1 cellular context compared by ENCODE assay signal in the genomic region with DNA sequence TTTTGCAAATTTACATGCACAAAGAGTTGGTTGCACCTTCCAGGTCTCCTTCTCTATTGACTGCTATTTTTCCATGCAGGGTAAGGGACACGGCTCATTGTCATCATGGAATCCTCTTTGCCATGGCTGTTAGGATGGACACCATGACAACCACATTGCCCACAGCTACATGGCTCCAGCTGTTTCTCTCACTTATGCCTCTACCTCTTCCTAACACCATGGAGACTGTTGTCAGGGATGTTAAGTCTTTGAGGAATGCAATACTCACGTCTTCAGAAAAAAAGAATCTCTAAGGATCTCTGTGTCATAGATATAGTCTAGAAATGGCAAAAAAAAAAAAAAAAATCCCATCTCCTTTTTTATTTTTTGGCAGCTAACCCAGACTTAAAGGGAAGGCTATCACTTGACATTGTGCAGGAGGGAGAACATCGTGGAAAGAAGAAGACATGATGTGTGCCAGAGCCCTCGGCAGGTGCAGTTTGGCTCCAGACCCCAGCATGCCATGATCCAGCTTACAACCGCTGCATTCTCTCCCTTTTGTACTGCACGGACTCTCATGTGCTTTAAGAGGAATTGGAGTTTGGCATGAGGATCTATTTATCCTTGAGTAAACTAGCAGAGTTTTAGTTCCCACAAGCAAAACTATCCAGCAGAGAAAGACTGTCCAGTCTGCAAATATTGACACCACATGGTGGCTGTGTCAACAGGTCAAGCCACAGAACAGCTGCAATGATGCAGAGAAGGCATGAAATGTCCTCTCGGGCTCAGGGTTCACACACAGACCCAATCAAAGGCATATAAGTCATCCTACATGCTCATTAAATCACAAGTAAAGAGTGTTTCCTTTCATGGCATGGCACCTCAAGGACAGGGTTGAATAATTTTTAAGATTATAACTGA.
TF ChIP-seq lines count a peak whose summit lies in the region.

No MANE protein-coding gene starts in this region.

TF ChIP-seq in HepG2, 621 proteins besides CTCF, POLR2A, EP300 and RAD21 (continued from another document):
- TF ChIP-seq, protein P1, sequence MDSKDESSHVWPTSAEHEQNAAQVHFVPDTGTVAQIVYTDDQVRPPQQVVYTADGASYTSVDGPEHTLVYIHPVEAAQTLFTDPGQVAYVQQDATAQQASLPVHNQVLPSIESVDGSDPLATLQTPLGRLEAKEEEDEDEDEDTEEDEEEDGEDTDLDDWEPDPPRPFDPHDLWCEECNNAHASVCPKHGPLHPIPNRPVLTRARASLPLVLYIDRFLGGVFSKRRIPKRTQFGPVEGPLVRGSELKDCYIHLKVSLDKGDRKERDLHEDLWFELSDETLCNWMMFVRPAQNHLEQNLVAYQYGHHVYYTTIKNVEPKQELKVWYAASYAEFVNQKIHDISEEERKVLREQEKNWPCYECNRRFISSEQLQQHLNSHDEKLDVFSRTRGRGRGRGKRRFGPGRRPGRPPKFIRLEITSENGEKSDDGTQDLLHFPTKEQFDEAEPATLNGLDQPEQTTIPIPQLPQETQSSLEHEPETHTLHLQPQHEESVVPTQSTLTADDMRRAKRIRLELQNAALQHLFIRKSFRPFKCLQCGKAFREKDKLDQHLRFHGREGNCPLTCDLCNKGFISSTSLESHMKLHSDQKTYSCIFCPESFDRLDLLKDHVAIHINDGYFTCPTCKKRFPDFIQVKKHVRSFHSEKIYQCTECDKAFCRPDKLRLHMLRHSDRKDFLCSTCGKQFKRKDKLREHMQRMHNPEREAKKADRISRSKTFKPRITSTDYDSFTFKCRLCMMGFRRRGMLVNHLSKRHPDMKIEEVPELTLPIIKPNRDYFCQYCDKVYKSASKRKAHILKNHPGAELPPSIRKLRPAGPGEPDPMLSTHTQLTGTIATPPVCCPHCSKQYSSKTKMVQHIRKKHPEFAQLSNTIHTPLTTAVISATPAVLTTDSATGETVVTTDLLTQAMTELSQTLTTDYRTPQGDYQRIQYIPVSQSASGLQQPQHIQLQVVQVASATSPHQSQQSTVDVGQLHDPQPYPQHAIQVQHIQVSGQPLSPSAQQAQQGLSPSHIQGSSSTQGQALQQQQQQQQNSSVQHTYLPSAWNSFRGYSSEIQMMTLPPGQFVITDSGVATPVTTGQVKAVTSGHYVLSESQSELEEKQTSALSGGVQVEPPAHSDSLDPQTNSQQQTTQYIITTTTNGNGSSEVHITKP (CRISPR knock-in tag; IDR thresholded peaks at IDR 0.05; ENCODE audit: low read depth), result no peak
- TF ChIP-seq FUBP1 (CRISPR knock-in tag; IDR thresholded peaks at IDR 0.05; ENCODE audit: borderline replicate concordance), result no peak
- TF ChIP-seq KDM4B (CRISPR knock-in tag; IDR thresholded peaks at IDR 0.05), result 0 out of 2 replicates have a peak, but pooled peaks have one; percentile 50
- TF ChIP-seq CEBPB (IDR thresholded peaks at IDR 0.05; ENCODE audit: borderline replicate concordance, low read depth, low read length), result peak; percentile 36; the same call in 1 of the 2 replicates
